In the genomic region with DNA sequence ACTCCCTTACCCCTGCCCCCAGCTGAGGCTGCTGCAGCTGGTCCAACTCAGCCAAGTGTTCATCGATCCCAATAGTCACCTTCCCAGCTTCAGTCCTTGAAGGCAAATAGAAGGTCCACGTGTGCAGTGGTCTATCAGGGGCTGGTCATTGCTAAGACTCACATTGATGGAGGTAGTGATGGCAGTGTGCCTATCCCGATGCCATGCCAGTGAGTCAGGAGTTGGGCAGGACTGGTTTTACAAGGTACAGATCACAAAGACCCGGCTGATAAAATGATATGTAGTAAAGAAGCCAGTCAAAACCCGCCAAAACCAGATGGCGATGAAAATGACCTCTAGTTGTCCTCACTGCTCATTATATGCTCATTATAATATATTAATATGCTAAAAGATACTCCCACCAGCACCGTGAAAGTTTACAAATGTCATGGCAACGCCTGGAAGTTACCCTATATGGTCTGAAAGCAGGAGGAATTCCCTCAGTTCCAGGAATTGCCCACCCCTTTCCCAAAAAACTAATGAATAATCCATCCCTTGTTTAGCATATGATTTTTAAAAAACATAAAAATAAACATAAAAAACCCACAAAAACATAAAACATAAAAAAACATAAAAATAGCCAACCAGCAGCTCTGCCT, we compare ENCODE assay signal across 17 cellular contexts. TPM values are rescaled to one million over a fixed set of nuclear protein-coding genes. Genes with fewer than 3 reads are reported as not detected.
"Had no signal": no experiment of that assay in that cellular context is flagged by ENCODE, and none has a peak within 500 bp of the region (broad histone marks: within the 10 kb centered on the region; RNA-seq: fewer than 3 reads in every experiment).

No MANE protein-coding gene starts in this region.

- DNase-seq: activated CD4-positive, alpha-beta T cell treated with anti-CD3 and anti-CD28 coated beads for 4 hours; activated CD8-positive, alpha-beta memory T cell treated with anti-CD3 and anti-CD28 coated beads, Interleukin-2, amount 50 U/mL, for 4 hours; activated CD8-positive, alpha-beta T cell treated with anti-CD3 and anti-CD28 coated beads for 36 hours; kidney; T1000 had no signal

- H3K36me3 Mint-ChIP-seq: stimulated activated effector memory CD8-positive, alpha-beta T cell treated with anti-CD3 and anti-CD28 coated beads, Interleukin-12 subunit alpha, Interleukin-12 subunit beta, amount 100 ng/mL, for 72 hours; type B pancreatic cell had no signal

- H3K27me3 Mint-ChIP-seq: activated CD8-positive, alpha-beta T cell treated with anti-CD3 and anti-CD28 coated beads for 36 hours; type B pancreatic cell had no signal

- H3K4me3 ChIP-seq: right atrium auricular region, skin epidermis had no signal

- H3K4me1 ChIP-seq: parathyroid adenoma, right atrium auricular region had no signal

- H3K4me3 Mint-ChIP-seq: activated CD8-positive, alpha-beta T cell treated with anti-CD3 and anti-CD28 coated beads for 36 hours; stimulated activated effector memory CD8-positive, alpha-beta T cell treated with anti-CD3 and anti-CD28 coated beads, Interleukin-12 subunit alpha, Interleukin-12 subunit beta, amount 100 ng/mL, for 72 hours; type B pancreatic cell had no signal

- FAIRE-seq: astrocyte, colon, kidney had no signal

- H3K36me3 ChIP-seq: right atrium auricular region had no signal

- H3K27ac ChIP-seq: parathyroid adenoma, right atrium auricular region, skin epidermis, VCaP had no signal

- H3K4me1 Mint-ChIP-seq: stimulated activated effector memory CD8-positive, alpha-beta T cell treated with anti-CD3 and anti-CD28 coated beads, Interleukin-12 subunit alpha, Interleukin-12 subunit beta, amount 100 ng/mL, for 72 hours had no signal

- H3K27me3 ChIP-seq: right atrium auricular region had no signal

- H3K9me3 ChIP-seq: right atrium auricular region had no signal

- H3K27ac Mint-ChIP-seq: activated CD8-positive, alpha-beta T cell treated with anti-CD3 and anti-CD28 coated beads for 36 hours; stimulated activated effector memory CD8-positive, alpha-beta T cell treated with anti-CD3 and anti-CD28 coated beads, Interleukin-12 subunit alpha, Interleukin-12 subunit beta, amount 100 ng/mL, for 72 hours; type B pancreatic cell had no signal

- H3K9me3 Mint-ChIP-seq: activated CD8-positive, alpha-beta T cell treated with anti-CD3 and anti-CD28 coated beads for 36 hours; stimulated activated effector memory CD8-positive, alpha-beta T cell treated with anti-CD3 and anti-CD28 coated beads, Interleukin-12 subunit alpha, Interleukin-12 subunit beta, amount 100 ng/mL, for 72 hours; type B pancreatic cell had no signal

RNA-seq across cellular contexts. Expression of a gene that starts 2.9 kb away (rescaled TPM):
- total RNA-seq: activated CD8-positive, alpha-beta T cell treated with anti-CD3 and anti-CD28 coated beads for 36 hours; astrocyte; cardiac septum; kidney; liver; mesenteric fat pad; right atrium auricular region had no signal
- polyA plus RNA-seq: liver had no signal

RNA-seq across cellular contexts. Expression of a gene that starts 29.3 kb away (rescaled TPM):
- total RNA-seq: activated CD8-positive, alpha-beta T cell treated with anti-CD3 and anti-CD28 coated beads for 36 hours; astrocyte; cardiac septum; kidney; liver; mesenteric fat pad; right atrium auricular region had no signal
- polyA plus RNA-seq: liver, neural cell had no signal

RNA-seq across cellular contexts. Expression of a gene that starts 46.8 kb away (rescaled TPM):
- total RNA-seq: activated CD8-positive, alpha-beta T cell treated with anti-CD3 and anti-CD28 coated beads for 36 hours; astrocyte; cardiac septum; kidney; liver; mesenteric fat pad; right atrium auricular region had no signal
- polyA plus RNA-seq: liver, neural cell had no signal
